Comparison of ENCODE assay signal across 9 cellular contexts in the genomic region with DNA sequence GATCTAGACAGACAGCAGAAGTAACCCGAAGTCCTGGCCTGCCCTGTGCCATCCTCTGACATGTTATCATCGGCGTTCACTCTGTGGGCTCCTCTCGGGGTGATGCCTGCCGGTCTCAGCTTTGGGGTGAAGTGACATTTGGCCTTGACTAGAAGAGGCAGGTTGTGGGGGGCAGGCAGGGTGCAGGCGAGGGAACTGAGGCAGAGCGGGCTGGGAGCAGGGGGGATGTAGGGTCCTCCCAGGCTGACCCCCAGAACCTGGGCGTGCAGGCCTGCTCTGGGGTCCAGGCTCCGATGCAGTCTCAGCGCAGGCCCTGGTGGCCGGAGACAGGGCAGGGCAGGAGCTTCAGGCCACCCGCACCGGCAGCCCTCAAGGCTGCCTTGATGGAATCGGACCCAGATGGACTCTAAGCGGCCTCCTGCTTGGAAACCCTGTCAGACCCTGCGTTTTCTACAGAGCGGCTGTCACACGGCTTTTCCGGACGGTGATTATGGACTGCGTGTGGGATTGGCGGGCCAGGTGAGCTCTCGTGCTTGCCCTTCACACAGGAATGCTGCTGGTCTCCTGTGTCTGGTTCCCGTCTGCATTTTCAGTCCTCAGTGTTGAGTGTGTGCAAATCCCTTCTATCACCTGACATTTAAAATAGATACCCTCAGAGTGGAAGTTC. TPM values are rescaled to one million over a fixed set of nuclear protein-coding genes. Genes with fewer than 3 reads are reported as not detected.
A peak's percentile ranks its signal among the peaks of the same experiment; 100 is the strongest.
DNase-seq lines count a peak whose midpoint lies in the region; ATAC-seq and TF ChIP-seq lines count a peak whose summit lies in the region.
"Had no signal": no experiment of that assay in that cellular context is flagged by ENCODE, and none has a peak within 500 bp of the region (broad histone marks: within the 10 kb centered on the region; RNA-seq: fewer than 3 reads in every experiment).

No MANE protein-coding gene starts in this region.

- in situ Hi-C loops in HAP-1 (cut with MboI; ENCODE audit: low sequenced_read_pairs): no loop called here

- no peak for ATAC-seq in GM18498 (IDR thresholded peaks at IDR 0.05; ENCODE audit: unreplicated experiment)

- no peaks in the 10 kb centered on the region for H3K9me3 ChIP-seq in HAP-1
- no peaks in the 10 kb centered on the region for H3K9me3 ChIP-seq in breast epithelium
- no peaks in the 10 kb centered on the region for H3K9me3 ChIP-seq in stomach

- DNase-seq in HAP-1 (ENCODE audit: low spot score in 2 of 2) (no peak), breast epithelium (ENCODE audit: low spot score in 2 of 2) (no peak), stomach (no peak), T-helper 2 cell (no peak), DMS153 treated with DMSO at 0.1 percent for 48 hours (lab: John Stamatoyannopoulos, UW; ENCODE audit: unreplicated experiment) (no peak), H4 (ENCODE audit: low spot score) (no peak)
- DNase-seq: SW 1271 had no signal

- no peaks in the 10 kb centered on the region for H3K27me3 ChIP-seq in HAP-1 (ENCODE audit: low read depth)
- no peaks in the 10 kb centered on the region for H3K27me3 ChIP-seq in breast epithelium
- no peaks in the 10 kb centered on the region for H3K27me3 ChIP-seq in layer of hippocampus (ENCODE audit: control insufficient read depth, insufficient read depth, low read length)
- no peaks in the 10 kb centered on the region for H3K27me3 ChIP-seq in stomach

- TF ChIP-seq CTCF in breast epithelium (IDR thresholded peaks at IDR 0.05) (no peak), stomach (IDR thresholded peaks at IDR 0.05) (no peak)

- TF ChIP-seq EP300 in stomach (IDR thresholded peaks at IDR 0.05): no peak

- H3K4me1 ChIP-seq in HAP-1 (peaks cover 10% of the 10 kb centered on the region), breast epithelium (peaks cover 0 to 3% of the 10 kb centered on the region in 2 donors), stomach (peaks cover 5 to 24% (median 19%) of the 10 kb centered on the region in 4 donors)

- intact Hi-C loops in breast epithelium (cut with DNase I; ENCODE audit: low total_unique reads) (no loop called here), stomach (cut with DNase I; ENCODE audit: low total_unique reads) (no loop called here)

- H3K36me3 ChIP-seq in HAP-1 (replicated peaks) (no peaks in the 10 kb centered on the region), breast epithelium (no peaks in the 10 kb centered on the region), stomach (no peaks in the 10 kb centered on the region)

- TF ChIP-seq POLR2A in breast epithelium (IDR thresholded peaks at IDR 0.05) (no peak), stomach (IDR thresholded peaks at IDR 0.05) (no peak)

- H3K27ac ChIP-seq in breast epithelium (peak overlapping the region; percentile 62 to 82), layer of hippocampus (ENCODE audit: low read depth, low read length) (peak overlapping the region; percentile 95), stomach (peak overlapping the region in 3 of 5 donors; percentile 63 to 71 (median 69))

- H3K4me3 ChIP-seq in HAP-1 (peak overlapping the region; percentile 31), breast epithelium (peak overlapping the region; percentile 39 to 74 (median 56)), stomach (peak overlapping the region in 3 of 4 donors; percentile 44 to 55 (median 47))

- WGBS in stomach, 5 donors: 75 to 87% (median 82%) methylated on average over 13 to 24 of the region's 24 CpGs

RNA-seq across cellular contexts. Expression of gene JAKMIP3, which starts 0.8 kb away (rescaled TPM):
- total RNA-seq in breast epithelium (1 to 10 TPM in 1 of 3 donors, under 1 TPM in 2; 0.16 to 1.3 (median 0.98) TPM), stomach (1 to 10 TPM in 1 of 5 donors, under 1 TPM in 3, not detected in 1; 0.43 to 1.1 (median 0.51) TPM)
- under 1 TPM in 2 of 3 donors, not detected in 1; 0.18 to 0.19 TPM for polyA plus RNA-seq in stomach
- 0.43 and 0.81 TPM in 2 replicates for total RNA-seq in H4 (2014; rRNA removed; shearing (Covaris generic))
